ENCODE assay signal across 1 cellular context in the genomic region with DNA sequence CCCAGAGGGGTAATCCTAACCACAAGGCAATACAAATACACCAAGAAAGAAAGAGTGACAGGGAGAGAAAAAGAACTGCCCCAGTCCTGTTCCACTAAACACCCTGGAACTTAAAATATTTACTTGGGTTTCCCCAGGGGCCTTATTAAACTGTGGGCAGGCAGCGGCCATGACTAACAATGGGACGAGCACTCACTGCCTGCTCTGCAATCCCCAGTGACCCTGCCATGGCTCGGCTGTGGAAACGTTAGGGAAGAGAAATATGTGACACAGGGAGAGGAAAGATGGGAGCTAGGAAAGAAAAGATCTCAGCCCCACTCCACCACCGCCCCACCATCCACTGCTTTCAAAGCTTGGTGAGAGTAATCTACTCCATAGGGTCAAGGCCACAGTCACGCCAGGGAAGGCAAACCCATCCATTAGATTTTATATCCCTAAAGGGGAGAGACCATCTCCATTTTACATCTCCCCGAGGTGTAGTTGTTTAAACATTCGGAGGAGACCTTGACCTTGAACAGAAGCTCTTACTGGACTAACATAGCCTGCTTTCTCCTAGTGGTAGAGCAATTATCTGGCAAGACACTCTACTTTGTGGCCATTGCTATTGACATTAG.
TF ChIP-seq lines count a peak whose summit lies in the region.

No MANE protein-coding gene starts in this region.

TF ChIP-seq in HEK293, 187 proteins besides CTCF, POLR2A, EP300 and RAD21 (continued from another document and continues in another):
- no peak for TF ChIP-seq ZNF449 (tag by site-specific recombination; IDR thresholded peaks at IDR 0.05)
- TF ChIP-seq SETDB1 (IDR thresholded peaks at IDR 0.05; ENCODE audit: insufficient read length, low read length), result no peak
- TF ChIP-seq ZNF585B (tag by site-specific recombination; IDR thresholded peaks at IDR 0.05), result no peak
- no peak for TF ChIP-seq ZSCAN16 (tag by site-specific recombination; IDR thresholded peaks at IDR 0.05)
- TF ChIP-seq, protein P1, sequence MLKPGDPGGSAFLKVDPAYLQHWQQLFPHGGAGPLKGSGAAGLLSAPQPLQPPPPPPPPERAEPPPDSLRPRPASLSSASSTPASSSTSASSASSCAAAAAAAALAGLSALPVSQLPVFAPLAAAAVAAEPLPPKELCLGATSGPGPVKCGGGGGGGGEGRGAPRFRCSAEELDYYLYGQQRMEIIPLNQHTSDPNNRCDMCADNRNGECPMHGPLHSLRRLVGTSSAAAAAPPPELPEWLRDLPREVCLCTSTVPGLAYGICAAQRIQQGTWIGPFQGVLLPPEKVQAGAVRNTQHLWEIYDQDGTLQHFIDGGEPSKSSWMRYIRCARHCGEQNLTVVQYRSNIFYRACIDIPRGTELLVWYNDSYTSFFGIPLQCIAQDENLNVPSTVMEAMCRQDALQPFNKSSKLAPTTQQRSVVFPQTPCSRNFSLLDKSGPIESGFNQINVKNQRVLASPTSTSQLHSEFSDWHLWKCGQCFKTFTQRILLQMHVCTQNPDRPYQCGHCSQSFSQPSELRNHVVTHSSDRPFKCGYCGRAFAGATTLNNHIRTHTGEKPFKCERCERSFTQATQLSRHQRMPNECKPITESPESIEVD (tag by site-specific recombination; IDR thresholded peaks at IDR 0.05), result peak; percentile 52
- TF ChIP-seq GLIS2 (tag by site-specific recombination; IDR thresholded peaks at IDR 0.05), result no peak
- no peak for TF ChIP-seq ZFP41 (tag by site-specific recombination; IDR thresholded peaks at IDR 0.05; ENCODE audit: borderline replicate concordance)
- no peak for TF ChIP-seq ZNF280C (tag by site-specific recombination; IDR thresholded peaks at IDR 0.05)
- no peak for TF ChIP-seq ZBTB6 (tag by site-specific recombination; IDR thresholded peaks at IDR 0.05)
- no peak for TF ChIP-seq ZNF394 (tag by site-specific recombination; IDR thresholded peaks at IDR 0.05; ENCODE audit: borderline replicate concordance)
- no peak for TF ChIP-seq ZNF354C (tag by site-specific recombination; IDR thresholded peaks at IDR 0.05; ENCODE audit: borderline replicate concordance, low read depth)
- TF ChIP-seq ZNF335 (tag by site-specific recombination; conservative IDR thresholded peaks at IDR 0.05), result peak; percentile 72
- no peak for TF ChIP-seq ZNF621 (tag by site-specific recombination; IDR thresholded peaks at IDR 0.05)
- no peak for TF ChIP-seq ZNF175 (tag by site-specific recombination; IDR thresholded peaks at IDR 0.05)
- TF ChIP-seq, protein P2, sequence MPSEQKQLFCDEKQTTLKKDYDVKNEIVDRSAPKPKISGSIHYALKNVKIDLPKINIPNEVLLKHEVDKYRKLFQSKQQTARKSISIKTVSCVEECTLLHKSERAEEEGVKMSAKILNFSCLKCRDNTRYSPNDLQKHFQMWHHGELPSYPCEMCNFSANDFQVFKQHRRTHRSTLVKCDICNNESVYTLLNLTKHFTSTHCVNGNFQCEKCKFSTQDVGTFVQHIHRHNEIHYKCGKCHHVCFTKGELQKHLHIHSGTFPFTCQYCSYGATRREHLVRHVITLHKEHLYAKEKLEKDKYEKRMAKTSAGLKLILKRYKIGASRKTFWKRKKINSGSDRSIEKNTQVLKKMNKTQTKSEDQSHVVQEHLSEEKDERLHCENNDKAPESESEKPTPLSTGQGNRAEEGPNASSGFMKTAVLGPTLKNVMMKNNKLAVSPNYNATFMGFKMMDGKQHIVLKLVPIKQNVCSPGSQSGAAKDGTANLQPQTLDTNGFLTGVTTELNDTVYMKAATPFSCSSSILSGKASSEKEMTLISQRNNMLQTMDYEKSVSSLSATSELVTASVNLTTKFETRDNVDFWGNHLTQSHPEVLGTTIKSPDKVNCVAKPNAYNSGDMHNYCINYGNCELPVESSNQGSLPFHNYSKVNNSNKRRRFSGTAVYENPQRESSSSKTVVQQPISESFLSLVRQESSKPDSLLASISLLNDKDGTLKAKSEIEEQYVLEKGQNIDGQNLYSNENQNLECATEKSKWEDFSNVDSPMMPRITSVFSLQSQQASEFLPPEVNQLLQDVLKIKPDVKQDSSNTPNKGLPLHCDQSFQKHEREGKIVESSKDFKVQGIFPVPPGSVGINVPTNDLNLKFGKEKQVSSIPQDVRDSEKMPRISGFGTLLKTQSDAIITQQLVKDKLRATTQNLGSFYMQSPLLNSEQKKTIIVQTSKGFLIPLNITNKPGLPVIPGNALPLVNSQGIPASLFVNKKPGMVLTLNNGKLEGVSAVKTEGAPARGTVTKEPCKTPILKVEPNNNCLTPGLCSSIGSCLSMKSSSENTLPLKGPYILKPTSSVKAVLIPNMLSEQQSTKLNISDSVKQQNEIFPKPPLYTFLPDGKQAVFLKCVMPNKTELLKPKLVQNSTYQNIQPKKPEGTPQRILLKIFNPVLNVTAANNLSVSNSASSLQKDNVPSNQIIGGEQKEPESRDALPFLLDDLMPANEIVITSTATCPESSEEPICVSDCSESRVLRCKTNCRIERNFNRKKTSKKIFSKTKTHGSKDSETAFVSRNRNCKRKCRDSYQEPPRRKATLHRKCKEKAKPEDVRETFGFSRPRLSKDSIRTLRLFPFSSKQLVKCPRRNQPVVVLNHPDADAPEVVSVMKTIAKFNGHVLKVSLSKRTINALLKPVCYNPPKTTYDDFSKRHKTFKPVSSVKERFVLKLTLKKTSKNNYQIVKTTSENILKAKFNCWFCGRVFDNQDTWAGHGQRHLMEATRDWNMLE (tag by site-specific recombination; conservative IDR thresholded peaks at IDR 0.05; ENCODE audit: low read depth), result peak; percentile 51; the same call in 1 of the 2 replicates
- 0 out of 2 replicates have a peak, but pooled peaks have one; percentile 11 for TF ChIP-seq ZEB2 (tag by site-specific recombination; IDR thresholded peaks at IDR 0.05)
- TF ChIP-seq ZNF223 (tag by site-specific recombination; IDR thresholded peaks at IDR 0.05), result no peak
- TF ChIP-seq PRDM1 (tag by site-specific recombination; IDR thresholded peaks at IDR 0.05), result no peak
- TF ChIP-seq TCF7L2 (IDR thresholded peaks at IDR 0.05; ENCODE audit: borderline replicate concordance, low read depth, low read length), result no peak
- TF ChIP-seq KLF7 (tag by site-specific recombination; IDR thresholded peaks at IDR 0.05; ENCODE audit: borderline replicate concordance), result no peak
- TF ChIP-seq ZNF398 (tag by site-specific recombination; IDR thresholded peaks at IDR 0.05), result no peak
- TF ChIP-seq ZNF10 (tag by site-specific recombination; IDR thresholded peaks at IDR 0.05), result no peak
- no peak for TF ChIP-seq ZNF785 (tag by site-specific recombination; IDR thresholded peaks at IDR 0.05)
- no peak for TF ChIP-seq GFI1B (tag by site-specific recombination; IDR thresholded peaks at IDR 0.05)
- TF ChIP-seq ZNF311 (tag by site-specific recombination; IDR thresholded peaks at IDR 0.05; ENCODE audit: borderline replicate concordance), result no peak
- TF ChIP-seq ZNF768 (tag by site-specific recombination; IDR thresholded peaks at IDR 0.05), result no peak
- 0 out of 2 replicates have a peak, but pooled peaks have one; percentile 15 for TF ChIP-seq GLIS1 (tag by site-specific recombination; IDR thresholded peaks at IDR 0.05)
- no peak for TF ChIP-seq ZNF664 (tag by site-specific recombination; IDR thresholded peaks at IDR 0.05)
- no peak for TF ChIP-seq ZNF473 (tag by site-specific recombination; IDR thresholded peaks at IDR 0.05)
- TF ChIP-seq, protein P3, sequence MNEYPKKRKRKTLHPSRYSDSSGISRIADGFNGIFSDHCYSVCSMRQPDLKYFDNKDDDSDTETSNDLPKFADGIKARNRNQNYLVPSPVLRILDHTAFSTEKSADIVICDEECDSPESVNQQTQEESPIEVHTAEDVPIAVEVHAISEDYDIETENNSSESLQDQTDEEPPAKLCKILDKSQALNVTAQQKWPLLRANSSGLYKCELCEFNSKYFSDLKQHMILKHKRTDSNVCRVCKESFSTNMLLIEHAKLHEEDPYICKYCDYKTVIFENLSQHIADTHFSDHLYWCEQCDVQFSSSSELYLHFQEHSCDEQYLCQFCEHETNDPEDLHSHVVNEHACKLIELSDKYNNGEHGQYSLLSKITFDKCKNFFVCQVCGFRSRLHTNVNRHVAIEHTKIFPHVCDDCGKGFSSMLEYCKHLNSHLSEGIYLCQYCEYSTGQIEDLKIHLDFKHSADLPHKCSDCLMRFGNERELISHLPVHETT (tag by site-specific recombination; IDR thresholded peaks at IDR 0.05), result 0 out of 2 replicates have a peak, but pooled peaks have one; percentile 27
- no peak for TF ChIP-seq ZNF48 (tag by site-specific recombination; IDR thresholded peaks at IDR 0.05)
- TF ChIP-seq ZBTB21 (tag by site-specific recombination; IDR thresholded peaks at IDR 0.05), result no peak
- TF ChIP-seq SP7 (tag by site-specific recombination; IDR thresholded peaks at IDR 0.05), result peak; percentile 40; the same call in 1 of the 2 replicates
- no peak for TF ChIP-seq ZNF19 (tag by site-specific recombination; IDR thresholded peaks at IDR 0.05; ENCODE audit: low read depth)
- TF ChIP-seq SCRT1 (tag by site-specific recombination; IDR thresholded peaks at IDR 0.05; ENCODE audit: borderline replicate concordance), result no peak
- TF ChIP-seq, protein P4, sequence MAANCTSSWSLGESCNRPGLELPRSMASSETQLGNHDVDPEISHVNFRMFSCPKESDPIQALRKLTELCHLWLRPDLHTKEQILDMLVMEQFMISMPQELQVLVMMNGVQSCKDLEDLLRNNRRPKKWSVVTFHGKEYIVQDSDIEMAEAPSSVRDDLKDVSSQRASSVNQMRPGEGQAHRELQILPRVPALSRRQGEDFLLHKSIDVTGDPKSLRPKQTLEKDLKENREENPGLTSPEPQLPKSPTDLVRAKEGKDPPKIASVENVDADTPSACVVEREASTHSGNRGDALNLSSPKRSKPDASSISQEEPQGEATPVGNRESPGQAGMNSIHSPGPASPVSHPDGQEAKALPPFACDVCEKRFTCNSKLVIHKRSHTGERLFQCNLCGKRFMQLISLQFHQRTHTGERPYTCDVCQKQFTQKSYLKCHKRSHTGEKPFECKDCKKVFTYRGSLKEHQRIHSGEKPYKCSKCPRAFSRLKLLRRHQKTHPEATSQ (tag by site-specific recombination; IDR thresholded peaks at IDR 0.05), result no peak
- peak; percentile 77 for TF ChIP-seq YY2 (tag by site-specific recombination; IDR thresholded peaks at IDR 0.05)
- no peak for TF ChIP-seq KLF10 (tag by site-specific recombination; IDR thresholded peaks at IDR 0.05)
- TF ChIP-seq ZNF76 (tag by site-specific recombination; IDR thresholded peaks at IDR 0.05; ENCODE audit: borderline replicate concordance, low read depth), result no peak
- TF ChIP-seq SP2 (tag by site-specific recombination; IDR thresholded peaks at IDR 0.05), result no peak
- TF ChIP-seq ZNF654 (tag by site-specific recombination; IDR thresholded peaks at IDR 0.05; ENCODE audit: low read depth), result no peak
- 0 out of 2 replicates have a peak, but pooled peaks have one; percentile 21 for TF ChIP-seq ZNF2 (tag by site-specific recombination; IDR thresholded peaks at IDR 0.05)
- no peak for TF ChIP-seq PBX3 (CRISPR knock-in tag; IDR thresholded peaks at IDR 0.05)
- no peak for TF ChIP-seq KLF16 (tag by site-specific recombination; IDR thresholded peaks at IDR 0.05)
- no peak for TF ChIP-seq ZNF514 (tag by site-specific recombination; IDR thresholded peaks at IDR 0.05)
